In the genomic region with DNA sequence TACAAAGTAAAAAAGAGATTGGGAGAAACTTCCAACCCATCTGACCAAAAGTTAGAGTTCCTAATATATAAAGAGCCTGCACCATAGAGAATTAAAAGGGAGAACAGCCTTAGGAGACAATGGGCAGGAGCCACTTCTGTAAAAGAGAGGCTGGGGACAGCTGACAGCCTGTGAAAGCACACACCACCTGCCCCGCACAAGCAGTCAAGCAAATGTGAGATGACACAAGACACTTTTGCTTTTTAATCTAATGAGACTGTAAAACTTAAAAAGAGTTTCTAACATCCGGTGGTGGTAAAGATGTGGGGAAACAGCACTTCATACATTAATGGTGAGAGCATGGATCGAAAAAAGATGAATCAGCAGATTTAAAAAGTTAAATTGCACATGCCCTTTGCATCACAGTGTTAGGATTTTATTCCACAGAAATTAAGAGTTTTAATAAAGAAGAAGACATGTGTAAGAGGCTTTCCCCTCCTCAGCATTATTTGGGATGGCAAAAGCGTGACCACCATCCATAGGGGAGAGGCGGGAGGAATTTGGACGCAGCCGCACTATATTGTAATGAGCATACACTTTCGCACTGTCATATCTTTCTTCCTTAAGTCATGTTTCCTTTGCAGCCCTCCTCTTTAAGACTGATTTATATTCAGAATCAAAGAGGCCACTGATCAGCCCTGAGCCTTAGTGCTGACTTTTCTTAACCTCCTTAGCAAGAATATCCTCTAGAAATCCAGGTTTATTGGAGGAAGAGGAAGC, we compare ENCODE assay signal across 8 cellular contexts.
DNase-seq lines count a peak whose midpoint lies in the region; ATAC-seq, FAIRE-seq and TF ChIP-seq lines count a peak whose summit lies in the region.
"Not testable (repeated sequence)": the region's sequence is repeated elsewhere in the genome, so short reads cannot be mapped to it uniquely, and the experiment has no call there.

No MANE protein-coding gene starts in this region.

- not testable (repeated sequence) for TF ChIP-seq RAD21 in K562 (CRISPR knock-in tag; conservative IDR thresholded peaks at IDR 0.05 in 1 of 2, IDR thresholded peaks at IDR 0.05 in 1 of 2)

- not testable (repeated sequence) for H3K9me3 Mint-ChIP-seq in CD4-positive, CD25-positive, alpha-beta regulatory T cell

- not testable (repeated sequence) for H3K4me3 Mint-ChIP-seq in CD4-positive, CD25-positive, alpha-beta regulatory T cell

- POLR2A ChIA-PET in K562 (lab: Yijun Ruan, JAX), result not testable (repeated sequence)

- not testable (repeated sequence) for DNase-seq in CD4-positive, CD25-positive, alpha-beta regulatory T cell; K562 (ENCODE audit: extremely low read depth in 1 of 4, low spot score in 3 of 4)
- peak; percentile 46 for DNase-seq in MM.1S

- not testable (repeated sequence) for H4K20me1 ChIP-seq in MM.1S (ENCODE audit: insufficient read depth, low read length); K562 (replicated peaks; ENCODE audit: control insufficient read depth, insufficient read depth, low read length)

- not testable (repeated sequence) for H2AFZ ChIP-seq in MM.1S (ENCODE audit: low read length); K562 (ENCODE audit: low read depth, low read length)

- not testable (repeated sequence) for TF ChIP-seq EP300 in K562 (IDR thresholded peaks at IDR 0.05; ENCODE audit: low read length)

- not testable (repeated sequence) for H3K4me3 ChIP-seq in CD4-positive, CD25-positive, alpha-beta regulatory T cell (ENCODE audit: low read depth, low read length); MM.1S (ENCODE audit: low read length); K562

- H3K4me1 Mint-ChIP-seq in CD4-positive, CD25-positive, alpha-beta regulatory T cell, result not testable (repeated sequence)

- H3K79me2 ChIP-seq in MM.1S (ENCODE audit: low read length); K562 (ENCODE audit: control insufficient read depth, insufficient read depth, low read length): not testable (repeated sequence)

- peak; percentile 40 to 48 for ATAC-seq in CD4-positive, CD25-positive, alpha-beta regulatory T cell (ENCODE audit: low read depth in 2 of 2)
- ATAC-seq in GM18868 (IDR thresholded peaks at IDR 0.05; ENCODE audit: unreplicated experiment), result peak; percentile 62
- peak; percentile 73 for ATAC-seq in GM19455 (IDR thresholded peaks at IDR 0.05; ENCODE audit: unreplicated experiment)
- ATAC-seq in GM21737 (IDR thresholded peaks at IDR 0.05; ENCODE audit: unreplicated experiment), result peak; percentile 62
- peak; percentile 60 for ATAC-seq in HG02943 (IDR thresholded peaks at IDR 0.05; ENCODE audit: low read depth, unreplicated experiment)
- peak; percentile 53 for ATAC-seq in HG03196 (IDR thresholded peaks at IDR 0.05; ENCODE audit: unreplicated experiment)
- not testable (repeated sequence) for ATAC-seq in K562

- not testable (repeated sequence) for H3K4me1 ChIP-seq in CD4-positive, CD25-positive, alpha-beta regulatory T cell (ENCODE audit: control insufficient read depth, insufficient read depth, low read length, poor library complexity, severe bottlenecking); MM.1S (ENCODE audit: low read length); K562 (replicated peaks in 1 of 2; ENCODE audit: control insufficient read depth in 2 of 2, insufficient read depth in 2 of 2, low read length in 2 of 2)

- intact Hi-C loops in K562 (cut with micrococcal nuclease), result not testable (repeated sequence)

- 0% methylated on average over 2 of the region's 8 CpGs for WGBS in K562 (ENCODE audit: insufficient coverage, low coverage, missing lambda C conversion rate)

- not testable (repeated sequence) for H3K9me3 ChIP-seq in CD4-positive, CD25-positive, alpha-beta regulatory T cell (ENCODE audit: control insufficient read depth in 2 of 2, low read length in 2 of 2); MM.1S (replicated peaks; ENCODE audit: insufficient read depth, low read length); K562 (replicated peaks; ENCODE audit: control insufficient read depth, insufficient read depth, low read depth, low read length)

- H3K36me3 ChIP-seq in CD4-positive, CD25-positive, alpha-beta regulatory T cell (ENCODE audit: control insufficient read depth, insufficient read depth, low read length); MM.1S (replicated peaks; ENCODE audit: insufficient read depth, low read length); K562 (ENCODE audit: control insufficient read depth, insufficient read depth, low read length): not testable (repeated sequence)

- H3K27me3 ChIP-seq in CD4-positive, CD25-positive, alpha-beta regulatory T cell (ENCODE audit: control insufficient read depth, insufficient read depth, low read length); MM.1S (replicated peaks; ENCODE audit: insufficient read depth, low read length); K562 (ENCODE audit: control insufficient read depth in 2 of 2, insufficient read depth in 2 of 2, low read length in 2 of 2): not testable (repeated sequence)

- not testable (repeated sequence) for H3K27ac Mint-ChIP-seq in CD4-positive, CD25-positive, alpha-beta regulatory T cell

- in situ Hi-C loops in K562 (cut with MboI), result not testable (repeated sequence)

- H3K4me2 ChIP-seq in MM.1S (ENCODE audit: low read depth, low read length); K562 (ENCODE audit: insufficient read depth, low read length): not testable (repeated sequence)

- not testable (repeated sequence) for TF ChIP-seq POLR2A in K562 (conservative IDR thresholded peaks at IDR 0.05)

- not testable (repeated sequence) for H3K9me1 ChIP-seq in K562 (ENCODE audit: control insufficient read depth, insufficient read depth, low read length)

- H3F3A ChIP-seq in MM.1S (ENCODE audit: insufficient read depth, low read length), result not testable (repeated sequence)

- not testable (repeated sequence) for H3K36me3 Mint-ChIP-seq in CD4-positive, CD25-positive, alpha-beta regulatory T cell

- not testable (repeated sequence) for H3K9ac ChIP-seq in MM.1S (ENCODE audit: low read length); K562 (ENCODE audit: insufficient read depth in 1 of 2, low read depth in 2 of 2, low read length in 2 of 2)

- H3K27ac ChIP-seq in CD4-positive, CD25-positive, alpha-beta regulatory T cell (ENCODE audit: insufficient read depth, low read length, poor library complexity, severe bottlenecking); MM.1S (ENCODE audit: low read length); K562 (ENCODE audit: extremely low read depth, low read depth, low read length): not testable (repeated sequence)

- H3K27me3 Mint-ChIP-seq in CD4-positive, CD25-positive, alpha-beta regulatory T cell, result not testable (repeated sequence)

- CTCF ChIA-PET in K562 (lab: Yijun Ruan, JAX; ENCODE audit: low intra/inter-chr PET ratio), result not testable (repeated sequence)

- H3K9me2 ChIP-seq in MM.1S (replicated peaks; ENCODE audit: insufficient read depth, low read length), result not testable (repeated sequence)

- not testable (repeated sequence) for FAIRE-seq in K562 (lab: Jason Lieb, UNC)

- BruUV-seq in K562 (replicated peaks; lab: Mats Ljungman, UMichigan), result not testable (repeated sequence)

- TF ChIP-seq CTCF in MM.1S (IDR thresholded peaks at IDR 0.05; ENCODE audit: low read length); K562 (IDR thresholded peaks at IDR 0.05 in 2 of 3, conservative IDR thresholded peaks at IDR 0.05 in 1 of 3; ENCODE audit: insufficient read depth in 2 of 3, low read depth in 1 of 3, low read length in 3 of 3): not testable (repeated sequence)

TF ChIP-seq in K562, 482 proteins besides CTCF, POLR2A, EP300 and RAD21:
- peak; percentile 35; the same call in 1 of the 2 replicates for TF ChIP-seq MAFK (IDR thresholded peaks at IDR 0.05; ENCODE audit: low read length)
- TF ChIP-seq MAFF (IDR thresholded peaks at IDR 0.05; ENCODE audit: low read length), result peak; percentile 31
